Comparison of ENCODE assay signal across 1 cellular context in the genomic region with DNA sequence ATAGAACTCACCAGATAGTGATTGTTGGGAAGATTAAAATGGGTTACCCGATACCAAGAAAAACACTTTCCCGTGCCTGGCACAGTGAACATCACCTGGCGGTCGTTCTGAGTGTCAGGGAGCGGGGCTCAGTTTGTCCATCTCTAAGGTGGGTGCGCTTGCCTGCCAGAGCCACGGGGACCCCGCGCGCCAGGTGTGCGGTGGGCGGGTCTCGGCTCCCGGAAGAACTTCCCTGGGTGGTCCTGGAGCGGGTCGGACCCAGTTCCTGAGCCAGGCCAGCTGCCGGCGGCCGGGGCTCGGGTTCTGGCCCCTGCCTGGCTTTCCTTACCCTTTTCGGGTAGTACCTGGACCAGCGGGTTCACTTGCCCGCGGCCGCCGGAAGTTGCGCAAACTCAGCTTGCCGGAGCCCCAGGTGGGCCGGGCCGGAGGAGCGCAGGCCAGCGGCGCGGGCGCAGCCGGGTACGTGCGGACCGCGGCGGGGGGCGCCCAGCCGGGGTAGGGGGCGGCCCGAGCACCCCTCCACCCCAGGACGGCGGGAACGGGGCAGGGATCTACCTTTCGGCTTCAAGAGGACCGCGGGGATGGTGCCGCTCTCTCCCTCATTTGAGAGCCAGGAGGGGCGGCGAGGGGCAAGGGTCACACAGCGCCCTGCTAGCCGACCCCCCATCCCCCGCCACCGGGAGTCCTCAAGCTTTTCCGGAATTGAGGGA.
TF ChIP-seq lines count a peak whose summit lies in the region.

No MANE protein-coding gene starts in this region.

TF ChIP-seq in HepG2, 621 proteins besides CTCF, POLR2A, EP300 and RAD21 (continued from another document and continues in another):
- TF ChIP-seq HNF1A (IDR thresholded peaks at IDR 0.05; ENCODE audit: low read depth) (no peak), HNF1A (CRISPR knock-in tag; IDR thresholded peaks at IDR 0.05; ENCODE audit: borderline replicate concordance) (no peak), ZNF503 (CRISPR knock-in tag; IDR thresholded peaks at IDR 0.05) (0 out of 2 replicates have a peak, but pooled peaks have one; percentile 23), BCL6 (CRISPR knock-in tag; IDR thresholded peaks at IDR 0.05) (no peak), ZNF317 (CRISPR knock-in tag; IDR thresholded peaks at IDR 0.05) (no peak), U2AF2 (IDR thresholded peaks at IDR 0.05; ENCODE audit: low read depth, low read length) (no peak), RFXANK (CRISPR knock-in tag; IDR thresholded peaks at IDR 0.05) (no peak), ZNF251 (CRISPR knock-in tag; IDR thresholded peaks at IDR 0.05) (no peak), AGO2 (optimal IDR thresholded peaks at IDR 0.05; ENCODE audit: low read depth, low read length) (no peak), KLF15 (CRISPR knock-in tag; IDR thresholded peaks at IDR 0.05; ENCODE audit: borderline replicate concordance) (peak; percentile 85), ZNF512B (CRISPR knock-in tag; IDR thresholded peaks at IDR 0.05; ENCODE audit: borderline replicate concordance) (no peak), ZBTB8A (CRISPR knock-in tag; IDR thresholded peaks at IDR 0.05; ENCODE audit: borderline replicate concordance, low read depth) (no peak), ZNF512 (CRISPR knock-in tag; IDR thresholded peaks at IDR 0.05) (no peak), ZNF556 (CRISPR knock-in tag; IDR thresholded peaks at IDR 0.05; ENCODE audit: borderline replicate concordance) (no peak), SOX6 (IDR thresholded peaks at IDR 0.05) (no peak), SOX6 (CRISPR knock-in tag; IDR thresholded peaks at IDR 0.05) (no peak), FOSL2 (CRISPR knock-in tag; IDR thresholded peaks at IDR 0.05) (no peak), SRF (IDR thresholded peaks at IDR 0.05; ENCODE audit: low read depth, low read length) (no peak), ZNF280B (CRISPR knock-in tag; IDR thresholded peaks at IDR 0.05; ENCODE audit: borderline replicate concordance) (no peak), RCOR2 (CRISPR knock-in tag; IDR thresholded peaks at IDR 0.05) (no peak), DNMT1 (CRISPR knock-in tag; IDR thresholded peaks at IDR 0.05) (0 out of 2 replicates have a peak, but pooled peaks have one; percentile 63), MEF2D (CRISPR knock-in tag; IDR thresholded peaks at IDR 0.05) (no peak), KLF12 (CRISPR knock-in tag; IDR thresholded peaks at IDR 0.05; ENCODE audit: borderline replicate concordance) (no peak; the same call in 1 of the 2 replicates), ZNF619 (CRISPR knock-in tag; IDR thresholded peaks at IDR 0.05) (no peak), SRSF1 (optimal IDR thresholded peaks at IDR 0.05; ENCODE audit: low read depth, low read length) (no peak), ZBTB7A (CRISPR knock-in tag; IDR thresholded peaks at IDR 0.05) (no peak)
- TF ChIP-seq, protein P1, sequence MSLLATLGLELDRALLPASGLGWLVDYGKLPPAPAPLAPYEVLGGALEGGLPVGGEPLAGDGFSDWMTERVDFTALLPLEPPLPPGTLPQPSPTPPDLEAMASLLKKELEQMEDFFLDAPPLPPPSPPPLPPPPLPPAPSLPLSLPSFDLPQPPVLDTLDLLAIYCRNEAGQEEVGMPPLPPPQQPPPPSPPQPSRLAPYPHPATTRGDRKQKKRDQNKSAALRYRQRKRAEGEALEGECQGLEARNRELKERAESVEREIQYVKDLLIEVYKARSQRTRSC (CRISPR knock-in tag; IDR thresholded peaks at IDR 0.05; ENCODE audit: low read depth), result no peak
- TF ChIP-seq, protein P2, sequence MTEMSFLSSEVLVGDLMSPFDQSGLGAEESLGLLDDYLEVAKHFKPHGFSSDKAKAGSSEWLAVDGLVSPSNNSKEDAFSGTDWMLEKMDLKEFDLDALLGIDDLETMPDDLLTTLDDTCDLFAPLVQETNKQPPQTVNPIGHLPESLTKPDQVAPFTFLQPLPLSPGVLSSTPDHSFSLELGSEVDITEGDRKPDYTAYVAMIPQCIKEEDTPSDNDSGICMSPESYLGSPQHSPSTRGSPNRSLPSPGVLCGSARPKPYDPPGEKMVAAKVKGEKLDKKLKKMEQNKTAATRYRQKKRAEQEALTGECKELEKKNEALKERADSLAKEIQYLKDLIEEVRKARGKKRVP (CRISPR knock-in tag; IDR thresholded peaks at IDR 0.05), result no peak
- TF ChIP-seq, protein P3, sequence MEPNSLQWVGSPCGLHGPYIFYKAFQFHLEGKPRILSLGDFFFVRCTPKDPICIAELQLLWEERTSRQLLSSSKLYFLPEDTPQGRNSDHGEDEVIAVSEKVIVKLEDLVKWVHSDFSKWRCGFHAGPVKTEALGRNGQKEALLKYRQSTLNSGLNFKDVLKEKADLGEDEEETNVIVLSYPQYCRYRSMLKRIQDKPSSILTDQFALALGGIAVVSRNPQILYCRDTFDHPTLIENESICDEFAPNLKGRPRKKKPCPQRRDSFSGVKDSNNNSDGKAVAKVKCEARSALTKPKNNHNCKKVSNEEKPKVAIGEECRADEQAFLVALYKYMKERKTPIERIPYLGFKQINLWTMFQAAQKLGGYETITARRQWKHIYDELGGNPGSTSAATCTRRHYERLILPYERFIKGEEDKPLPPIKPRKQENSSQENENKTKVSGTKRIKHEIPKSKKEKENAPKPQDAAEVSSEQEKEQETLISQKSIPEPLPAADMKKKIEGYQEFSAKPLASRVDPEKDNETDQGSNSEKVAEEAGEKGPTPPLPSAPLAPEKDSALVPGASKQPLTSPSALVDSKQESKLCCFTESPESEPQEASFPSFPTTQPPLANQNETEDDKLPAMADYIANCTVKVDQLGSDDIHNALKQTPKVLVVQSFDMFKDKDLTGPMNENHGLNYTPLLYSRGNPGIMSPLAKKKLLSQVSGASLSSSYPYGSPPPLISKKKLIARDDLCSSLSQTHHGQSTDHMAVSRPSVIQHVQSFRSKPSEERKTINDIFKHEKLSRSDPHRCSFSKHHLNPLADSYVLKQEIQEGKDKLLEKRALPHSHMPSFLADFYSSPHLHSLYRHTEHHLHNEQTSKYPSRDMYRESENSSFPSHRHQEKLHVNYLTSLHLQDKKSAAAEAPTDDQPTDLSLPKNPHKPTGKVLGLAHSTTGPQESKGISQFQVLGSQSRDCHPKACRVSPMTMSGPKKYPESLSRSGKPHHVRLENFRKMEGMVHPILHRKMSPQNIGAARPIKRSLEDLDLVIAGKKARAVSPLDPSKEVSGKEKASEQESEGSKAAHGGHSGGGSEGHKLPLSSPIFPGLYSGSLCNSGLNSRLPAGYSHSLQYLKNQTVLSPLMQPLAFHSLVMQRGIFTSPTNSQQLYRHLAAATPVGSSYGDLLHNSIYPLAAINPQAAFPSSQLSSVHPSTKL (CRISPR knock-in tag; IDR thresholded peaks at IDR 0.05), result 0 out of 2 replicates have a peak, but pooled peaks have one; percentile 8
- TF ChIP-seq, protein P4, sequence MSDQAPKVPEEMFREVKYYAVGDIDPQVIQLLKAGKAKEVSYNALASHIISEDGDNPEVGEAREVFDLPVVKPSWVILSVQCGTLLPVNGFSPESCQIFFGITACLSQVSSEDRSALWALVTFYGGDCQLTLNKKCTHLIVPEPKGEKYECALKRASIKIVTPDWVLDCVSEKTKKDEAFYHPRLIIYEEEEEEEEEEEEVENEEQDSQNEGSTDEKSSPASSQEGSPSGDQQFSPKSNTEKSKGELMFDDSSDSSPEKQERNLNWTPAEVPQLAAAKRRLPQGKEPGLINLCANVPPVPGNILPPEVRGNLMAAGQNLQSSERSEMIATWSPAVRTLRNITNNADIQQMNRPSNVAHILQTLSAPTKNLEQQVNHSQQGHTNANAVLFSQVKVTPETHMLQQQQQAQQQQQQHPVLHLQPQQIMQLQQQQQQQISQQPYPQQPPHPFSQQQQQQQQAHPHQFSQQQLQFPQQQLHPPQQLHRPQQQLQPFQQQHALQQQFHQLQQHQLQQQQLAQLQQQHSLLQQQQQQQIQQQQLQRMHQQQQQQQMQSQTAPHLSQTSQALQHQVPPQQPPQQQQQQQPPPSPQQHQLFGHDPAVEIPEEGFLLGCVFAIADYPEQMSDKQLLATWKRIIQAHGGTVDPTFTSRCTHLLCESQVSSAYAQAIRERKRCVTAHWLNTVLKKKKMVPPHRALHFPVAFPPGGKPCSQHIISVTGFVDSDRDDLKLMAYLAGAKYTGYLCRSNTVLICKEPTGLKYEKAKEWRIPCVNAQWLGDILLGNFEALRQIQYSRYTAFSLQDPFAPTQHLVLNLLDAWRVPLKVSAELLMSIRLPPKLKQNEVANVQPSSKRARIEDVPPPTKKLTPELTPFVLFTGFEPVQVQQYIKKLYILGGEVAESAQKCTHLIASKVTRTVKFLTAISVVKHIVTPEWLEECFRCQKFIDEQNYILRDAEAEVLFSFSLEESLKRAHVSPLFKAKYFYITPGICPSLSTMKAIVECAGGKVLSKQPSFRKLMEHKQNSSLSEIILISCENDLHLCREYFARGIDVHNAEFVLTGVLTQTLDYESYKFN (CRISPR knock-in tag; conservative IDR thresholded peaks at IDR 0.05), result no peak
- TF ChIP-seq, protein P5, sequence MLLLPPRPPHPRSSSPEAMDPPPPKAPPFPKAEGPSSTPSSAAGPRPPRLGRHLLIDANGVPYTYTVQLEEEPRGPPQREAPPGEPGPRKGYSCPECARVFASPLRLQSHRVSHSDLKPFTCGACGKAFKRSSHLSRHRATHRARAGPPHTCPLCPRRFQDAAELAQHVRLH (CRISPR knock-in tag; IDR thresholded peaks at IDR 0.05; ENCODE audit: borderline replicate concordance, low read depth), result no peak
